ENCODE assay signal across 10 cellular contexts in the genomic region with DNA sequence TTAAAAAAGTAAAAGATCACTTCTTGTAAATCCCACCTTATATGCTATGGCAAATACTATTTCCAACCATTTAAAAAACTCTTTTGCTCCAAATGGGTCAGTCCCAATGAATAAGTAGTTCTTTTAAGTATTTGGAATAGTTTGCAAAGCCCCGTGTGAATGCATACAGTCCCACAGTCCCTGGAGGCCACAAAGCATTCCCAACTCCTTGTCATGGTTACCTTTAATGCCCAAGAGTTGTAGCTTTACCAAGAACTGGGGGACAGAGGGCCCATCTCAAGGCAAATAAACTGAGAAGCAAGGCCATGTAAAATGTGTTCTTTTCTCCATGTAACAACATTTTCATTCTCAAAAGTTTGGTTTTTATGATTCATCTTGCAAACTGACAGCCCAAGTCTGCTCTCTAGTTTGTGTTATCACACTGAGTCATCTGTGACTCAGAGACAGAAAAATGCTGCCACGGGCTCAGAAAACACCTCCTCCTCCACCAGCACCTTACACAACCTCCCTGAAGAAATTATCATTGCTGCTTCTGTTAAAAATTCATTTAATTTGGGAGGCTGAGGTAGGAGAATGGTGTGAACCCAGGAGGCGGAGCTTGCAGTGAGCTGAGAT.
DNase-seq lines count a peak whose midpoint lies in the region; ATAC-seq and TF ChIP-seq lines count a peak whose summit lies in the region.
"Had no signal": no experiment of that assay in that cellular context is flagged by ENCODE, and none has a peak within 500 bp of the region (broad histone marks: within the 10 kb centered on the region; RNA-seq: fewer than 3 reads in every experiment).

No MANE protein-coding gene starts in this region.

- intact Hi-C loops in A673 (cut with micrococcal nuclease; ENCODE audit: unreplicated experiment): no loop called here
- intact Hi-C loops in activated T-helper 2 cell treated with anti-CD3 and anti-CD28 coated beads, Interferon-gamma antibody, Interleukin-2, Interleukin-4, amounts not matched to agents 10 μg/mL and 5 μg/mL and 100 μg/mL, durations not matched to agents 14 hours and 24 hours and 36 hours (cut with micrococcal nuclease): loop anchor here (5.0 kb wide), 1 partner anchor 160 kb away; no protein-coding TSS in a partner anchor
- intact Hi-C loops in left ventricle myocardium inferior (cut with micrococcal nuclease): no loop called here

- H3K27me3 ChIP-seq in A673 (replicated peaks; ENCODE audit: insufficient read depth, low read depth, low read length, poor library complexity): no peaks in the 10 kb centered on the region
- H3K27me3 ChIP-seq in left ventricle myocardium inferior (ENCODE audit: low read depth): no peaks in the 10 kb centered on the region
- H3K27me3 ChIP-seq: transverse colon had no signal

- peaks cover 10% of the 10 kb centered on the region for H3K4me1 Mint-ChIP-seq in activated T-helper 2 cell treated with anti-CD3 and anti-CD28 coated beads, Interferon-gamma antibody, Interleukin-2, Interleukin-4, amounts not matched to agents 10 μg/mL and 5 μg/mL and 100 μg/mL, durations not matched to agents 14 hours and 24 hours and 36 hours (ENCODE audit: low read depth)

- H3K27me3 Mint-ChIP-seq in activated T-helper 2 cell treated with anti-CD3 and anti-CD28 coated beads, Interferon-gamma antibody, Interleukin-2, Interleukin-4, amounts not matched to agents 10 μg/mL and 5 μg/mL and 100 μg/mL, durations not matched to agents 14 hours and 24 hours and 36 hours (ENCODE audit: low read depth): peaks cover 15% of the 10 kb centered on the region

- H3K9me3 ChIP-seq in A673 (ENCODE audit: low read depth, low read length, poor library complexity, severe bottlenecking) (no peaks in the 10 kb centered on the region), left ventricle myocardium inferior (replicated peaks) (peaks cover 3% of the 10 kb centered on the region)
- H3K9me3 ChIP-seq: transverse colon had no signal

- H3K36me3 Mint-ChIP-seq in activated T-helper 2 cell treated with anti-CD3 and anti-CD28 coated beads, Interferon-gamma antibody, Interleukin-2, Interleukin-4, amounts not matched to agents 10 μg/mL and 5 μg/mL and 100 μg/mL, durations not matched to agents 14 hours and 24 hours and 36 hours (ENCODE audit: low read depth): no peaks in the 10 kb centered on the region

- ATAC-seq in HG02884 (IDR thresholded peaks at IDR 0.05; ENCODE audit: unreplicated experiment) (no peak), HG03442 (IDR thresholded peaks at IDR 0.05; ENCODE audit: unreplicated experiment) (no peak), HG03354 (IDR thresholded peaks at IDR 0.05; ENCODE audit: poor library complexity, severe bottlenecking, unreplicated experiment) (no peak)

- peak; percentile 33 for DNase-seq in A673 (ENCODE audit: low spot score)
- peak; percentile 69 for DNase-seq in HFF-Myc (ENCODE audit: extremely low read depth, low read depth)
- DNase-seq in activated T-helper 2 cell treated with anti-CD3 and anti-CD28 coated beads, Interferon-gamma antibody, Interleukin-2, Interleukin-4, amounts not matched to agents 10 μg/mL and 5 μg/mL and 100 μg/mL, durations not matched to agents 14 hours and 24 hours and 36 hours (ENCODE audit: low spot score): no peak
- peak; percentile 90 for DNase-seq in islet precursor cell
- DNase-seq in left ventricle myocardium inferior: no peak
- DNase-seq: KBM-7, transverse colon had no signal

- no peak for TF ChIP-seq CTCF in A673 (conservative IDR thresholded peaks at IDR 0.05; ENCODE audit: low read depth, low read length)
- TF ChIP-seq CTCF in HFF-Myc (IDR thresholded peaks at IDR 0.05; ENCODE audit: low read depth, low read length, missing control alignments): no peak
- no peak for TF ChIP-seq CTCF in left ventricle myocardium inferior (IDR thresholded peaks at IDR 0.05; ENCODE audit: borderline replicate concordance)

- H3K4me3 ChIP-seq in A673 (ENCODE audit: low read depth, low read length, poor library complexity, severe bottlenecking): no peak overlapping the region
- H3K4me3 ChIP-seq in HFF-Myc (replicated peaks; ENCODE audit: low read depth, low read length): no peak overlapping the region
- no peak overlapping the region for H3K4me3 ChIP-seq in left ventricle myocardium inferior
- H3K4me3 ChIP-seq: transverse colon had no signal

- H3K9me3 Mint-ChIP-seq in activated T-helper 2 cell treated with anti-CD3 and anti-CD28 coated beads, Interferon-gamma antibody, Interleukin-2, Interleukin-4, amounts not matched to agents 10 μg/mL and 5 μg/mL and 100 μg/mL, durations not matched to agents 14 hours and 24 hours and 36 hours: no peaks in the 10 kb centered on the region

- CTCF ChIA-PET in A673 (lab: Charles Lee): no interaction called here

- no peak overlapping the region for H3K4me3 Mint-ChIP-seq in activated T-helper 2 cell treated with anti-CD3 and anti-CD28 coated beads, Interferon-gamma antibody, Interleukin-2, Interleukin-4, amounts not matched to agents 10 μg/mL and 5 μg/mL and 100 μg/mL, durations not matched to agents 14 hours and 24 hours and 36 hours (ENCODE audit: low read depth)

- H3K27ac ChIP-seq in A673 (ENCODE audit: low read depth, low read length, poor library complexity, severe bottlenecking): no peak overlapping the region
- H3K27ac ChIP-seq in left ventricle myocardium inferior (replicated peaks): no peak overlapping the region
- H3K27ac ChIP-seq: transverse colon had no signal

- H3K36me3 ChIP-seq in A673 (ENCODE audit: insufficient read depth, low read length, poor library complexity, severe bottlenecking): no peaks in the 10 kb centered on the region
- no peaks in the 10 kb centered on the region for H3K36me3 ChIP-seq in left ventricle myocardium inferior
- H3K36me3 ChIP-seq: transverse colon had no signal

- POLR2A ChIA-PET in A673 (lab: Charles Lee; ENCODE audit: low non-redundant PET): no interaction called here

- no TSS peak for BruUV-seq in A673 (replicated peaks; lab: Mats Ljungman, UMichigan)

- peak overlapping the region; percentile 24 for H3K27ac Mint-ChIP-seq in activated T-helper 2 cell treated with anti-CD3 and anti-CD28 coated beads, Interferon-gamma antibody, Interleukin-2, Interleukin-4, amounts not matched to agents 10 μg/mL and 5 μg/mL and 100 μg/mL, durations not matched to agents 14 hours and 24 hours and 36 hours

- H3K4me1 ChIP-seq in A673 (ENCODE audit: insufficient read depth, low read length, poor library complexity, severe bottlenecking) (no peaks in the 10 kb centered on the region), left ventricle myocardium inferior (no peaks in the 10 kb centered on the region)
- H3K4me1 ChIP-seq: transverse colon had no signal

Comparison
In these comparisons a context has a peak if more than half of its experiments do, and no peak if none do; other contexts are left out.
1. DNase-seq: peak in A673 (single experiment), HFF-Myc (single experiment) and islet precursor cell (single experiment); none in activated T-helper 2 cell treated with anti-CD3 and anti-CD28 coated beads, Interferon-gamma antibody, Interleukin-2, Interleukin-4, amounts not matched to agents 10 μg/mL and 5 μg/mL and 100 μg/mL, durations not matched to agents 14 hours and 24 hours and 36 hours (single experiment) and left ventricle myocardium inferior (single experiment).